ENCODE assay signal across 8 cellular contexts in genomic region chr9:74497750-74498615, GRCh38. TPM values are rescaled to one million over a fixed set of nuclear protein-coding genes. Genes with fewer than 3 reads are reported as not detected.
DNase-seq lines count a peak whose midpoint lies in the region; ATAC-seq and TF ChIP-seq lines count a peak whose summit lies in the region.

No MANE protein-coding gene starts in this region.

- intact Hi-C loops in heart right ventricle (cut with DNase I) = no loop called here
- intact Hi-C loops in posterior cingulate gyrus (cut with DNase I) = no loop called here

- peak; percentile 21 for ATAC-seq in HG02973 (IDR thresholded peaks at IDR 0.05; ENCODE audit: unreplicated experiment)
- ATAC-seq in activated T-helper 17 cell treated with anti-CD3 and anti-CD28 coated beads, Interleukin-2, amount 50 U/mL, for 72 hours (replicated peaks) = no peak
- ATAC-seq in heart right ventricle = peak in 7 of 8 donors; percentile 26 to 66 (median 48)

- no peaks in the 10 kb centered on the region for H3K36me3 Mint-ChIP-seq in activated T-helper 17 cell treated with anti-CD3 and anti-CD28 coated beads, Interleukin-2, amount 50 U/mL, for 72 hours (ENCODE audit: low read depth)

- H3K36me3 ChIP-seq in ES-I3 (ENCODE audit: insufficient read depth, low read length) = no peaks in the 10 kb centered on the region
- no peaks in the 10 kb centered on the region for H3K36me3 ChIP-seq in heart right ventricle

- peak overlapping the region in 9 of 10 donors; percentile 8 to 77 (median 48) for H3K27ac ChIP-seq in heart right ventricle

- DNase-seq in heart right ventricle = peak in 1 of 2 donors; percentile 14
- peak in 9 of 10 donors; percentile 24 to 89 (median 49) for DNase-seq in posterior cingulate gyrus
- no peak for DNase-seq in NAMALWA (ENCODE audit: low spot score)
- no peak for DNase-seq in HT-29 (ENCODE audit: low spot score)
- no peak for DNase-seq in NCI-H446 (lab: John Stamatoyannopoulos, UW)

- peaks cover 55% of the 10 kb centered on the region for H3K27me3 Mint-ChIP-seq in activated T-helper 17 cell treated with anti-CD3 and anti-CD28 coated beads, Interleukin-2, amount 50 U/mL, for 72 hours

- no peak for TF ChIP-seq CTCF in heart right ventricle (IDR thresholded peaks at IDR 0.05)

- H3K4me3 Mint-ChIP-seq in activated T-helper 17 cell treated with anti-CD3 and anti-CD28 coated beads, Interleukin-2, amount 50 U/mL, for 72 hours = peak overlapping the region; percentile 87

- H3K9me3 Mint-ChIP-seq in activated T-helper 17 cell treated with anti-CD3 and anti-CD28 coated beads, Interleukin-2, amount 50 U/mL, for 72 hours = no peaks in the 10 kb centered on the region

- H3K4me3 ChIP-seq in heart right ventricle = peak overlapping the region; percentile 39 to 67 (median 61)

- H3K4me1 ChIP-seq in ES-I3 (ENCODE audit: insufficient read depth, low read length) (peaks cover 17% of the 10 kb centered on the region), heart right ventricle (peaks cover 0 to 28% (median 20%) of the 10 kb centered on the region in 9 donors)

- H3K9me3 ChIP-seq in ES-I3 (ENCODE audit: control insufficient read depth, insufficient read depth, low read length) (no peaks in the 10 kb centered on the region), heart right ventricle (no peaks in the 10 kb centered on the region)

- H3K27me3 ChIP-seq in heart right ventricle = peaks cover 0 to 96% (median 49%) of the 10 kb centered on the region in 7 donors

- WGBS in heart right ventricle, 2 donors = 1% methylated on average over 77 of the region's 77 CpGs

- peak overlapping the region; percentile 68 for H3K9ac ChIP-seq in ES-I3 (ENCODE audit: low read depth, low read length)

- no peak overlapping the region for H3K27ac Mint-ChIP-seq in activated T-helper 17 cell treated with anti-CD3 and anti-CD28 coated beads, Interleukin-2, amount 50 U/mL, for 72 hours

- peaks cover 10% of the 10 kb centered on the region for H3K4me1 Mint-ChIP-seq in activated T-helper 17 cell treated with anti-CD3 and anti-CD28 coated beads, Interleukin-2, amount 50 U/mL, for 72 hours

RNA-seq across cellular contexts. Expression of gene RORB, which starts 0.8 kb away (rescaled TPM):
- total RNA-seq in activated T-helper 17 cell treated with anti-CD3 and anti-CD28 coated beads, Interleukin-2, amount 50 U/mL, for 72 hours = not detected
- 1 to 10 TPM; 1.3 to 5.0 (median 3.0) TPM for total RNA-seq in heart right ventricle
- polyA plus RNA-seq in heart right ventricle = under 1 TPM; 0.20 to 0.44 TPM
- total RNA-seq in HT-29 (2014; rRNA removed; shearing (Covaris generic)) = not detected in 2 replicates

Comparison
In these comparisons a context has a peak if more than half of its experiments do, and no peak if none do; other contexts are left out.
1. DNase-seq: peak in posterior cingulate gyrus (9 of 10); none in NAMALWA (single experiment), HT-29 (single experiment) and NCI-H446 (0 of 2).